8 cellular contexts compared by ENCODE assay signal in genomic region chr17:82648761-82649474, GRCh38. TPM values are rescaled to one million over a fixed set of nuclear protein-coding genes. Genes with fewer than 3 reads are reported as not detected.
DNase-seq lines count a peak whose midpoint lies in the region; ATAC-seq and TF ChIP-seq lines count a peak whose summit lies in the region.

No MANE protein-coding gene starts in this region.

- H3K36me3 ChIP-seq in sigmoid colon, result peaks cover 0 to 7% (median 5%) of the 10 kb centered on the region in 4 donors

- no peak for TF ChIP-seq CTCF in sigmoid colon (IDR thresholded peaks at IDR 0.05)

- H3K4me1 ChIP-seq in right cardiac atrium (ENCODE audit: control insufficient read depth, insufficient read depth, low read length) (no peaks in the 10 kb centered on the region), sigmoid colon (peaks cover 0 to 37% (median 29%) of the 10 kb centered on the region in 4 donors)

- peak; percentile 29 to 47 for ATAC-seq in right cardiac atrium
- ATAC-seq in GM19328 (IDR thresholded peaks at IDR 0.05; ENCODE audit: unreplicated experiment), result no peak

- H3K4me3 ChIP-seq in right cardiac atrium (ENCODE audit: low read length), result no peak overlapping the region
- H3K4me3 ChIP-seq in sigmoid colon, result peak overlapping the region; percentile 20 to 100 (median 48)

- intact Hi-C loops in right cardiac atrium (cut with DNase I) (no loop called here), sigmoid colon (cut with DNase I) (loop anchor here (2.0 to 10.0 kb wide), 3 partner anchors 50 to 192 kb away; partner anchors contain the start of genes NARF and RAB40B)

- no peak for TF ChIP-seq POLR2A in sigmoid colon (IDR thresholded peaks at IDR 0.05)

- no peak for TF ChIP-seq EP300 in sigmoid colon (IDR thresholded peaks at IDR 0.05)

- H3K9me3 ChIP-seq in right cardiac atrium (ENCODE audit: control insufficient read depth, low read length), result no peaks in the 10 kb centered on the region
- no peaks in the 10 kb centered on the region for H3K9me3 ChIP-seq in sigmoid colon

- H3K27ac ChIP-seq in right cardiac atrium (ENCODE audit: low read length) (peak overlapping the region; percentile 11), sigmoid colon (peak overlapping the region; percentile 71 to 82 (median 81))

- DNase-seq in NCI-H2081 (lab: John Stamatoyannopoulos, UW) (peak; percentile 17 to 41), NCI-H2081 treated with DMSO at 0.1 percent for 48 hours (lab: John Stamatoyannopoulos, UW) (no peak), NAMALWA (ENCODE audit: low spot score) (peak; percentile 35), right cardiac atrium (peak; percentile 72 to 89 (median 86)), sigmoid colon (peak; percentile 87), HuH-7.5 (ENCODE audit: low spot score) (no peak)
- DNase-seq in activated naive CD4-positive, alpha-beta T cell treated with anti-CD3 and anti-CD28 coated beads, Interleukin-2, amount 50 U/mL, for 16 hours, result peak; percentile 38

- no peaks in the 10 kb centered on the region for H3K27me3 ChIP-seq in right cardiac atrium (ENCODE audit: control insufficient read depth, insufficient read depth)
- H3K27me3 ChIP-seq in sigmoid colon, result no peaks in the 10 kb centered on the region

- WGBS in right cardiac atrium, result 16% methylated on average over 21 of the region's 36 CpGs
- 11 to 14% methylated on average over 23 of the region's 36 CpGs for WGBS in sigmoid colon, 2 donors

RNA-seq across cellular contexts. Expression of gene WDR45B, which starts 0.7 kb away (rescaled TPM):
- total RNA-seq in right cardiac atrium (10 to 100 TPM; 43.8 to 49.2 (median 45.8) TPM), sigmoid colon (10 to 100 TPM; 51.7 to 67.0 (median 66.7) TPM)
- polyA plus RNA-seq in right cardiac atrium (37.0 TPM), sigmoid colon (10 to 100 TPM; 62.5 to 70.1 (median 67.5) TPM)

RNA-seq across cellular contexts. Expression of gene RAB40B, which starts 49.6 kb away (rescaled TPM):
- 10 to 100 TPM; 14.0 to 20.8 (median 19.2) TPM for total RNA-seq in right cardiac atrium
- polyA plus RNA-seq in right cardiac atrium, result 14.8 TPM
- total RNA-seq in sigmoid colon, result 10 to 100 TPM; 11.7 to 32.7 (median 21.6) TPM
- polyA plus RNA-seq in sigmoid colon, result 10 to 100 TPM; 14.0 to 26.4 (median 24.0) TPM

Comparison
In these comparisons a context has a peak if more than half of its experiments do, and no peak if none do; other contexts are left out.
1. DNase-seq: peak in NCI-H2081 (2 of 2), NAMALWA (single experiment), activated naive CD4-positive, alpha-beta T cell treated with anti-CD3 and anti-CD28 coated beads, Interleukin-2, amount 50 U/mL, for 16 hours (single experiment), right cardiac atrium (3 of 3) and sigmoid colon (single experiment); none in NCI-H2081 treated with DMSO at 0.1 percent for 48 hours (single experiment) and HuH-7.5 (single experiment).